ENCODE assay signal across 9 cellular contexts in the genomic region with DNA sequence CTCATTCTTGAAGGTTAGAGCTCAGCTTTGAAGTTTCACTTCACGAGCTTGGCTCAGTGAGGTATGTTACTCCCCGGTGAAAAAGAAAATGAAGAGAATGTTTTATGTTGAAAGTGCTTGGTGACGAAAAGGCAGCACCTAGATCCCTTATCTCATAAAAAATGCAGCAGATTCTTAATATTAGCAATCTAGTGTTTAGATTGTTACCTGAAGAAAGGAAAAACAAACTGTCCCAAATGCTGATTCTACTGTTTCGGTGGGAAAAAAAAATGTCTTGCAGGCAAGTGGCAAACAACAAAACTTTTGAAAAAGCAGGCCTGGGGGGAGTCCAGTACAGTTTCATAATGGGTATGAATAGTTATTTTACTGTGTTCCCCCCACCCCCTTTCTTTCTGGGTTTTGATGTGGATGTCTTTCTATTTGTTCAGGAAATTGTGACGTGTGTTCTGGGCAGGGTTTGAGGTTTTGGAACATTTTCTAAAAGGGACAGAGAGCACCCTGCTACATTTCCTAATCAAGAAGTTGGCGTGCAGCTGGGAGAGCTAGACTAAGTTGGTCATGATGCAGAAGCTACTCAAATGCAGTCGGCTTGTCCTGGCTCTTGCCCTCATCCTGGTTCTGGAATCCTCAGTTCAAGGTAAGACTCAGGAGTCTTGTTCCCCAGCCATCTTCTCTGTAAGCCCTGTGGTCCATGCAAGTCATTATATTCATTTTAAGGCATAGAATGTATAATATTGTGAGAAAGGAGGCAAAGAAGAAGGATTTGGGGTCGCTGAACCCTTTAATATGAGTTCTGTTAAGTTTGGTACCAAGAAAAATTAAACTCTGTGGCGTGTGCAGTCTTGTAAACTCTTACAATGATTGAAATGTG. TPM values are rescaled to one million over a fixed set of nuclear protein-coding genes. Genes with fewer than 3 reads are reported as not detected.
DNase-seq lines count a peak whose midpoint lies in the region; ATAC-seq and TF ChIP-seq lines count a peak whose summit lies in the region.
"Had no signal": no experiment of that assay in that cellular context is flagged by ENCODE, and none has a peak within 500 bp of the region (broad histone marks: within the 10 kb centered on the region; RNA-seq: fewer than 3 reads in every experiment).

A gene with protein sequence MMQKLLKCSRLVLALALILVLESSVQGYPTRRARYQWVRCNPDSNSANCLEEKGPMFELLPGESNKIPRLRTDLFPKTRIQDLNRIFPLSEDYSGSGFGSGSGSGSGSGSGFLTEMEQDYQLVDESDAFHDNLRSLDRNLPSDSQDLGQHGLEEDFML (plus strand): TSS at position 504 of the 871 bp plus-strand sequence. CDS start 55 bp downstream, at position 559.

- ATAC-seq in GM18870 (IDR thresholded peaks at IDR 0.05; ENCODE audit: unreplicated experiment) = peak; percentile 42
- ATAC-seq in HG03135 (IDR thresholded peaks at IDR 0.05; ENCODE audit: unreplicated experiment) = peak; percentile 50

- H3K4me3 ChIP-seq in astrocyte of the spinal cord (ENCODE audit: low read depth, low read length) (peak within 1 kb of the TSS; percentile 54), kidney epithelial cell (ENCODE audit: low read depth, low read length) (peak within 1 kb of the TSS; percentile 25)

- in situ Hi-C loops in astrocyte of the spinal cord (cut with HindIII; ENCODE audit: low sequenced_read_pairs) = no loop called here

- TF ChIP-seq CTCF in astrocyte of the spinal cord (IDR thresholded peaks at IDR 0.05; ENCODE audit: low read depth, low read length) = no peak
- no peak for TF ChIP-seq CTCF in kidney epithelial cell (IDR thresholded peaks at IDR 0.05; ENCODE audit: insufficient read depth, low read length, poor library complexity, severe bottlenecking)

- no peaks in the 10 kb centered on the region for H3K27me3 ChIP-seq in kidney epithelial cell (ENCODE audit: control insufficient read depth, insufficient read depth, low read length)

- H3K36me3 ChIP-seq in kidney epithelial cell (ENCODE audit: control insufficient read depth, insufficient read depth, low read length) = no peaks in the 10 kb centered on the region

- intact Hi-C loops in T-helper 2 cell treated with Interferon-gamma antibody and Interleukin-4, amounts not matched to agents 100 ng/mL and 5 ng/mL, for 36 hours (cut with micrococcal nuclease) = loop anchor here (1.0 to 2.0 kb wide), 3 partner anchors 27 to 99 kb away; a partner anchor contains a TSS

- DNase-seq in astrocyte of the spinal cord (ENCODE audit: low read depth, low spot score) (peak; percentile 84), kidney epithelial cell (ENCODE audit: low read depth) (no peak), OCI-M2 (lab: John Stamatoyannopoulos, UW; ENCODE audit: unreplicated experiment) (no peak), DMS79 (lab: John Stamatoyannopoulos, UW) (no peak)
- DNase-seq in stimulated activated CD4-positive, alpha-beta T cell treated with anti-CD3 and anti-CD28 coated beads, TNF-alpha, amount 100 ng/mL, for 1 hour (ENCODE audit: low read depth in 3 of 3, low spot score in 1 of 3) = peak; percentile 34 to 54 (median 40)

RNA-seq across cellular contexts. Expression of the gene that starts here (rescaled TPM):
- 215 and 220 TPM in 2 replicates for total RNA-seq in T-helper 2 cell treated with Interferon-gamma antibody and Interleukin-4, amounts not matched to agents 100 ng/mL and 5 ng/mL, for 36 hours
- 1.5 and 3.0 TPM in 2 replicates for total RNA-seq in kidney epithelial cell
- total RNA-seq: neural crest cell had no signal

Comparison
In these comparisons a context has a peak if more than half of its experiments do, and no peak if none do; other contexts are left out.
1. RNA of the gene that starts here (total RNA-seq): 215 to 220 TPM in T-helper 2 cell treated with Interferon-gamma antibody and Interleukin-4, amounts not matched to agents 100 ng/mL and 5 ng/mL, for 36 hours; 1.5 to 3.0 TPM in kidney epithelial cell; every median in the first group is over 10 times any median in the second.
2. DNase-seq: peak in astrocyte of the spinal cord (single experiment) and stimulated activated CD4-positive, alpha-beta T cell treated with anti-CD3 and anti-CD28 coated beads, TNF-alpha, amount 100 ng/mL, for 1 hour (3 of 3); none in kidney epithelial cell (single experiment), OCI-M2 (single experiment) and DMS79 (single experiment).